In the genomic region with DNA sequence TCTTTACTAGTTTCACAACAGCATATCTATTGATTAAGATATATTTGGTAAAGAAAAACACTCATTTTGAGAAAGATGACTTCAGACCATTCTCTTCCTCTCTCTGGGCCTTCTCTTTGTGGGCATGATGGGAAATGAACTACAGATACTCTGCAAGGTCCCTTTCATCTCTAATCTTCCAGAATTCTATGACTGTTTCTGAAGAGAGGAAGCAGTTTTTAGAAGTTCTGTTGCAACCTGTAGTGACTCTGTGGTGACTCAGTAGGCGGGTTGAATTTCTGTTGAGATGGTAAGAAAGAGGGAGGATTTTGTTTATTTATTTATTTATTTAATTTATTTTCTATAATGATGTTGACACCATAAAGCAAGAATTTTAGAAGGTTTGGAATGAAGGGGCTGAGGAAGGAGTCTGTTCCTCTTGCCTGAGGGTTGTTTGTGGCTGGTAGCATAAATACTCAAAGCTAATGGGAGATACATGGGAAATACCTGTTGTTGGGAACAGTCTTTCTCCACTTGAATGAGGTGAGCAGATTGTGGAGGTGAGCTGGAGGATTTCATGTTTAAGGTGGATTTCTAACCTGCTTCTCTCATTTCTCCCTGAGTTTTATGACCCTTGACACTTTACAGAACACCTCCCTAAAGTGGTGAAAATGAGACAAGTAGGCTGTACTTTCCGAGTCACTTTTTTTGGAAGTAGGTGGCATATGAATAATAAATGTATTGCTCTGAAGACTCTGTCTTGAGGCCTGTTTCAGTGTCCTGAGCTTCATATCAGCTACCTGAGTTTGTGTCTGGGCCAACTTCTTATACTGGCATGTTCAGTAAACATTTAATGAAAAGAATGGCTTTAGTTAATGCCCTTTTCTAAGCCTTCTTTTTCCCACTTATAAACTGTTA, we compare ENCODE assay signal across 9 cellular contexts. TPM values are rescaled to one million over a fixed set of nuclear protein-coding genes. Genes with fewer than 3 reads are reported as not detected.
A peak's percentile ranks its signal among the peaks of the same experiment; 100 is the strongest.
DNase-seq lines count a peak whose midpoint lies in the region; ATAC-seq, FAIRE-seq and TF ChIP-seq lines count a peak whose summit lies in the region.
"Had no signal": no experiment of that assay in that cellular context is flagged by ENCODE, and none has a peak within 500 bp of the region (broad histone marks: within the 10 kb centered on the region; RNA-seq: fewer than 3 reads in every experiment).

No MANE protein-coding gene starts in this region.

- H3K27ac ChIP-seq in Panc1 (ENCODE audit: low read length) (no peak overlapping the region), GM12878 (ENCODE audit: control insufficient read depth, insufficient read depth) (no peak overlapping the region)
- H3K27ac ChIP-seq: 22Rv1 had no signal

- WGBS in GM12878 (ENCODE audit: insufficient coverage, insufficient replicate concordance, low lambda C conversion rate, missing lambda C conversion rate): 50% methylated on average over 2 of the region's 2 CpGs

- H3K4me3 ChIP-seq in Panc1 (ENCODE audit: low read depth in 2 of 2, low read length in 2 of 2) (no peak overlapping the region), GM12878 (no peak overlapping the region)

- H3K36me3 ChIP-seq in Panc1 (ENCODE audit: control insufficient read depth, insufficient read depth, low read length) (no peaks in the 10 kb centered on the region), GM12878 (ENCODE audit: control insufficient read depth in 2 of 2, insufficient read depth in 2 of 2, low read length in 1 of 2) (no peaks in the 10 kb centered on the region)

- no peak overlapping the region for H2AFZ ChIP-seq in GM12878 (ENCODE audit: control insufficient read depth, low read depth, low read length)

- peak; percentile 15 for DNase-seq in NK-92 treated with Interleukin-12 subunit alpha and Interleukin-12 subunit beta, amount 100 ng/mL, for 24 hours (lab: John Stamatoyannopoulos, UW)
- DNase-seq in NK-92 (lab: John Stamatoyannopoulos, UW; ENCODE audit: unreplicated experiment): no peak
- peak; percentile 70 for DNase-seq in Panc1 (ENCODE audit: low read depth, low spot score)
- no peak for DNase-seq in GM12878 (ENCODE audit: low read depth, low spot score)
- peak; percentile 41 for DNase-seq in stimulated activated CD4-positive, alpha-beta T cell treated with anti-CD3 and anti-CD28 coated beads, Interleukin-2, amount 100 ng/mL, for 4 hours (ENCODE audit: low read depth)
- no peak for DNase-seq in COR-L47 (lab: John Stamatoyannopoulos, UW)
- no peak for DNase-seq in mesothelial cell of epicardium (ENCODE audit: low spot score in 2 of 2, unreplicated experiment in 2 of 2)

- no peak for FAIRE-seq in GM12878 (lab: Jason Lieb, UNC)

- no peak overlapping the region for H3K9ac ChIP-seq in GM12878 (ENCODE audit: control insufficient read depth, insufficient read depth, low read length)

- 0 out of 2 replicates have a peak overlapping the region, but pooled peaks have one; percentile 42 for H3K4me2 ChIP-seq in GM12878 (ENCODE audit: control insufficient read depth, insufficient read depth)

- H3K27me3 Mint-ChIP-seq in mesothelial cell of epicardium (ENCODE audit: low read depth): no peaks in the 10 kb centered on the region

- TF ChIP-seq CTCF in Panc1 (IDR thresholded peaks at IDR 0.05) (no peak), GM12878 (IDR thresholded peaks at IDR 0.05 in 2 of 3, conservative IDR thresholded peaks at IDR 0.05 in 1 of 3; ENCODE audit: control insufficient read depth in 2 of 3, extremely low read depth in 1 of 3, insufficient read depth in 1 of 3, low read depth in 3 of 3, low read length in 3 of 3) (no peak), mesothelial cell of epicardium (IDR thresholded peaks at IDR 0.05; ENCODE audit: unreplicated experiment) (no peak)

- CTCF ChIA-PET in Panc1 (lab: Charles Lee) (no interaction called here), GM12878 (lab: Yijun Ruan, JAX) (interaction anchor here (0.5 to 2.1 kb wide), 3 partner anchors 16 to 1199 kb away, joined by 4 to 7 read pairs (median 5); partner anchors contain the start of gene ACSS2)

- intact Hi-C loops in Panc1 (cut with micrococcal nuclease; ENCODE audit: unreplicated experiment) (no loop called here), GM12878 (cut with micrococcal nuclease; ENCODE audit: unreplicated experiment) (no loop called here)

- TF ChIP-seq RAD21 in GM12878 (IDR thresholded peaks at IDR 0.05; ENCODE audit: insufficient read depth, low read depth, low read length): no peak

- BruUV-seq in Panc1 (replicated peaks; lab: Mats Ljungman, UMichigan) (no TSS peak), GM12878 (replicated peaks; lab: Mats Ljungman, UMichigan) (no TSS peak)

- RAD21 ChIA-PET in GM12878 (lab: Charles Lee; ENCODE audit: unreplicated experiment): no interaction called here

- H3K4me1 ChIP-seq in Panc1 (ENCODE audit: control insufficient read depth, insufficient read depth, low read length) (no peaks in the 10 kb centered on the region), GM12878 (ENCODE audit: control insufficient read depth, insufficient read depth, low read length) (peaks cover 19% of the 10 kb centered on the region; the same call in 1 of the 2 replicates)

- H3K4me3 Mint-ChIP-seq in mesothelial cell of epicardium: no peak overlapping the region

- H3K9me3 Mint-ChIP-seq in mesothelial cell of epicardium: peaks cover 5% of the 10 kb centered on the region

- SMC1A ChIA-PET in GM12878 (lab: Charles Lee; ENCODE audit: uncharacterized antibody, unreplicated experiment): no interaction called here

- ATAC-seq in Panc1: no peak
- peak; percentile 46; the same call in 2 of the 3 replicates for ATAC-seq in GM12878
- ATAC-seq in GM21786 (IDR thresholded peaks at IDR 0.05; ENCODE audit: unreplicated experiment): no peak

- H3K79me2 ChIP-seq in GM12878 (ENCODE audit: control insufficient read depth, insufficient read depth, low read length): no peaks in the 10 kb centered on the region

- peaks cover 7% of the 10 kb centered on the region for H3K4me1 Mint-ChIP-seq in mesothelial cell of epicardium

- H3K27me3 ChIP-seq in Panc1 (ENCODE audit: control insufficient read depth, insufficient read depth, low read length): no peaks in the 10 kb centered on the region
- no peaks in the 10 kb centered on the region for H3K27me3 ChIP-seq in GM12878 (replicated peaks in 1 of 2; ENCODE audit: control insufficient read depth in 2 of 2, insufficient read depth in 2 of 2, low read length in 1 of 2)

- peaks cover 10% of the 10 kb centered on the region for H3K36me3 Mint-ChIP-seq in mesothelial cell of epicardium

- TF ChIP-seq EP300 in GM12878 (IDR thresholded peaks at IDR 0.05; ENCODE audit: borderline replicate concordance in 1 of 2, control insufficient read depth in 1 of 2, low read depth in 2 of 2, low read length in 2 of 2): no peak

- H3K9me3 ChIP-seq in Panc1 (ENCODE audit: control insufficient read depth, insufficient read depth, low read depth, low read length): no peaks in the 10 kb centered on the region
- H3K9me3 ChIP-seq in GM12878 (replicated peaks; ENCODE audit: control insufficient read depth, insufficient read depth, low read length): no peaks in the 10 kb centered on the region

- no peak for TF ChIP-seq POLR2A in GM12878 (IDR thresholded peaks at IDR 0.05; ENCODE audit: low read depth, low read length)

- in situ Hi-C loops in Panc1 (cut with HindIII; ENCODE audit: low pct_unique_long_range_greater_than_20kb, low sequenced_read_pairs): no loop called here
- in situ Hi-C loops in GM12878 (cut with MboI): no loop called here

- H4K20me1 ChIP-seq in GM12878 (ENCODE audit: control insufficient read depth, insufficient read depth): no peaks in the 10 kb centered on the region

- POLR2A ChIA-PET in Panc1 (lab: Charles Lee) (no interaction called here), GM12878 (lab: Charles Lee) (no interaction called here)

- H3K27ac Mint-ChIP-seq in mesothelial cell of epicardium: no peak overlapping the region

RNA-seq across cellular contexts. Expression of gene ACSS2, which starts 15.0 kb away (rescaled TPM):
- total RNA-seq in Panc1 (2021; ENCODE audit: unreplicated experiment) (25.4 TPM), GM12878 (2014; rRNA removed) (31.4 and 34.2 TPM in 2 replicates), GM12878 (2014; rRNA removed; fragmentation: Illumina TruSeq; extraction: Trizol) (25.4 and 26.0 TPM in 2 replicates), GM12878 (2021) (28.1 and 36.5 TPM in 2 replicates), mesothelial cell of epicardium (29.9 to 35.0 TPM (median 32.2 TPM) in 3 replicates)
- 36.0 TPM for polyA plus RNA-seq in Panc1 (2012; ENCODE audit: insufficient read length)
- 13.2 and 19.2 TPM in 2 replicates for total RNA-seq in GM12878 (2013; cell fraction: nucleolus; rRNA removed)
- polyA plus RNA-seq in GM12878 (2011; ENCODE audit: low read depth): 15.4 TPM
- polyA plus RNA-seq in GM12878 (2011; rRNA removed) (2.8 and 3.1 TPM in 2 replicates), GM12878 (2014; fragmentation: Illumina TruSeq; extraction: Trizol) (28.6 and 34.0 TPM in 2 replicates), GM12878 (2014; fragmentation: Nextera tagmentation; extraction: Ambion mirVana) (10 to 100 TPM; 11.1 to 15.9 TPM), GM12878 (2014; rRNA removed) (32.4 and 37.2 TPM in 2 replicates), GM12878 (2016; fragmentation: Nextera tagmentation; extraction: Ambion mirVana) (10 to 100 TPM; 19.2 to 22.9 TPM)
- 1.9 and 2.3 TPM in 2 replicates for polyA plus RNA-seq in GM12878 (2011; cell fraction: cytosol; rRNA removed)
- polyA plus RNA-seq in GM12878 (2011; cell fraction: nucleus; rRNA removed): 3.4 and 6.6 TPM in 2 replicates
- 14.9 and 18.0 TPM in 2 replicates for polyA plus RNA-seq in GM12878 (2012)
- polyA minus RNA-seq in GM12878 (2011; rRNA and poly(A)+ RNA removed): 3.6 and 5.4 TPM in 2 replicates
- polyA minus RNA-seq in GM12878 (2011; cell fraction: cytosol; rRNA and poly(A)+ RNA removed): 2.9 and 3.4 TPM in 2 replicates
- 1.6 and 3.1 TPM in 2 replicates for polyA minus RNA-seq in GM12878 (2011; cell fraction: nucleus; rRNA and poly(A)+ RNA removed)

RNA-seq across cellular contexts. Expression of gene GGT7, which starts 18.8 kb away (rescaled TPM):
- 11.5 TPM for total RNA-seq in Panc1 (2021; ENCODE audit: unreplicated experiment)
- 17.0 TPM for polyA plus RNA-seq in Panc1 (2012; ENCODE audit: insufficient read length)
- total RNA-seq in GM12878 (2013; cell fraction: nucleolus; rRNA removed): 7.4 and 8.8 TPM in 2 replicates
- 4.5 and 6.7 TPM in 2 replicates for total RNA-seq in GM12878 (2014; rRNA removed)
- total RNA-seq in GM12878 (2014; rRNA removed; fragmentation: Illumina TruSeq; extraction: Trizol): 2.2 and 2.5 TPM in 2 replicates
- 12.0 and 14.1 TPM in 2 replicates for total RNA-seq in GM12878 (2021)
- 4.5 TPM for polyA plus RNA-seq in GM12878 (2011; ENCODE audit: low read depth)
- polyA plus RNA-seq in GM12878 (2011; rRNA removed): 0.10 and 0.53 TPM in 2 replicates
- polyA plus RNA-seq in GM12878 (2011; cell fraction: cytosol; rRNA removed): 0.49 and 0.62 TPM in 2 replicates
- 2.9 and 3.8 TPM in 2 replicates for polyA plus RNA-seq in GM12878 (2011; cell fraction: nucleus; rRNA removed)
- polyA plus RNA-seq in GM12878 (2012): 9.2 and 13.3 TPM in 2 replicates
- 1.9 and 5.6 TPM in 2 replicates for polyA plus RNA-seq in GM12878 (2014; fragmentation: Illumina TruSeq; extraction: Trizol)
- polyA plus RNA-seq in GM12878 (2014; fragmentation: Nextera tagmentation; extraction: Ambion mirVana): under 1 TPM; 0.02 to 0.18 TPM
- 14.7 and 16.7 TPM in 2 replicates for polyA plus RNA-seq in GM12878 (2014; rRNA removed)
- polyA plus RNA-seq in GM12878 (2016; fragmentation: Nextera tagmentation; extraction: Ambion mirVana): 1 to 10 TPM; 5.0 to 7.5 TPM
- polyA minus RNA-seq in GM12878 (2011; rRNA and poly(A)+ RNA removed): 0.22 and 1.2 TPM in 2 replicates
- polyA minus RNA-seq in GM12878 (2011; cell fraction: cytosol; rRNA and poly(A)+ RNA removed): not detected in 2 replicates
- polyA minus RNA-seq in GM12878 (2011; cell fraction: nucleus; rRNA and poly(A)+ RNA removed): 1.1 and 1.2 TPM in 2 replicates
- total RNA-seq in mesothelial cell of epicardium: 33.7 to 38.4 TPM (median 35.9 TPM) in 3 replicates

Comparison
In these comparisons a context has a peak if more than half of its experiments do, and no peak if none do; other contexts are left out.
1. DNase-seq: peak in NK-92 treated with Interleukin-12 subunit alpha and Interleukin-12 subunit beta, amount 100 ng/mL, for 24 hours (single experiment), Panc1 (single experiment) and stimulated activated CD4-positive, alpha-beta T cell treated with anti-CD3 and anti-CD28 coated beads, Interleukin-2, amount 100 ng/mL, for 4 hours (single experiment); none in NK-92 (single experiment), GM12878 (single experiment), COR-L47 (single experiment) and mesothelial cell of epicardium (0 of 2).